ENCODE assay signal across 25 cellular contexts in the genomic region with DNA sequence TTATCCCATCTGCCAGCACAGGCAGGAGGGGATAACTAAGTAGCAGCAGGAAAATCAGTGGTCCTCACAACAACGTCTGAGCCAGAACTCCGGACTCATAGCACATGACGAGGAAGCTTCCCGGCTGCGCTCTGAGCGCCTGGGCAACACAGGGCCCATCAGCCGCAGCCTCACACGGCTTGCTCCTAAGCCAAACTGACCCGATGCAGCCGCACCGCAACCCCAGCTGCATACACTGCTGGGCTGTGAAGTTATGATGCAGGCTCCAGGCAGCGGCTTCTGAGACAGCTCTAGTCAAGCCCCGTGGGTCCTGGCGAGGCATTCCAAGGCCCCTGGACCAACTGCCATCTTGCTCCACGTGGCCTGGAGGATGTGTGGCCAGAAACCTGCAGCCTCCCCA.
"Had no signal": no experiment of that assay in that cellular context is flagged by ENCODE, and none has a peak within 500 bp of the region (broad histone marks: within the 10 kb centered on the region; RNA-seq: fewer than 3 reads in every experiment).

No MANE protein-coding gene starts in this region.

- ATAC-seq: activated CD4-positive, CD25-positive, alpha-beta regulatory T cell treated with anti-CD3 and anti-CD28 coated beads, Interleukin-2, amount 50 U/mL, for 24 hours; gastrocnemius medialis; left colon; pancreas; psoas muscle; stimulated activated memory B cell treated with anti-CD40 and anti-IgM and Interleukin-4, amounts not matched to agents 10 μg/mL and 1 μg/mL and 100 μg/mL, for 72 hours had no signal

- H3K4me1 ChIP-seq: ascending aorta, gastrocnemius medialis, pancreas, psoas muscle, suprapubic skin, transverse colon had no signal

- H3K27me3 ChIP-seq: ascending aorta, brain microvascular endothelial cell, dorsolateral prefrontal cortex, esophagus squamous epithelium, gastrocnemius medialis, pancreas, right atrium auricular region, stomach, suprapubic skin, transverse colon, uterus had no signal

- H3K4me3 Mint-ChIP-seq: activated CD4-positive, alpha-beta memory T cell treated with anti-CD3 and anti-CD28 coated beads, Interleukin-2, amount 10 ng/mL, durations not matched to agents 7 days and 5 days; activated CD4-positive, alpha-beta T cell treated with anti-CD3 and anti-CD28 coated beads, Interleukin-2, amount 10 ng/mL, durations not matched to agents 24 days and 14 days; activated T-helper 1 cell treated with anti-CD3 and anti-CD28 coated beads, Interleukin-12 subunit alpha, Interleukin-12 subunit beta, Interleukin-2, Interleukin-4 antibody, amounts not matched to agents 30 ng/mL and 10 ng/mL and 1 ng/mL, durations not matched to agents 14 hours and 24 hours and 36 hours; stimulated activated memory B cell treated with anti-CD40 and anti-IgM and Interleukin-4, amounts not matched to agents 10 μg/mL and 1 μg/mL and 100 μg/mL, for 72 hours had no signal

- H3K36me3 Mint-ChIP-seq: naive B cell had no signal

- H3K9me3 ChIP-seq: ascending aorta, esophagus squamous epithelium, gastrocnemius medialis, pancreas, psoas muscle, right atrium auricular region, stomach, suprapubic skin, transverse colon, uterus had no signal

- H3K9me3 Mint-ChIP-seq: activated CD4-positive, alpha-beta memory T cell treated with anti-CD3 and anti-CD28 coated beads, Interleukin-2, amount 10 ng/mL, durations not matched to agents 7 days and 5 days; activated CD4-positive, alpha-beta T cell treated with anti-CD3 and anti-CD28 coated beads, Interleukin-2, amount 10 ng/mL, durations not matched to agents 24 days and 14 days; activated T-helper 1 cell treated with anti-CD3 and anti-CD28 coated beads, Interleukin-12 subunit alpha, Interleukin-12 subunit beta, Interleukin-2, Interleukin-4 antibody, amounts not matched to agents 30 ng/mL and 10 ng/mL and 1 ng/mL, durations not matched to agents 14 hours and 24 hours and 36 hours; naive B cell; stimulated activated memory B cell treated with anti-CD40 and anti-IgM and Interleukin-4, amounts not matched to agents 10 μg/mL and 1 μg/mL and 100 μg/mL, for 72 hours had no signal

- H3K27me3 Mint-ChIP-seq: activated CD4-positive, alpha-beta memory T cell treated with anti-CD3 and anti-CD28 coated beads, Interleukin-2, amount 10 ng/mL, durations not matched to agents 7 days and 5 days; activated CD4-positive, alpha-beta T cell treated with anti-CD3 and anti-CD28 coated beads, Interleukin-2, amount 10 ng/mL, durations not matched to agents 24 days and 14 days; naive B cell; stimulated activated memory B cell treated with anti-CD40 and anti-IgM and Interleukin-4, amounts not matched to agents 10 μg/mL and 1 μg/mL and 100 μg/mL, for 72 hours had no signal

- H3K27ac ChIP-seq: ascending aorta, brain microvascular endothelial cell, esophagus squamous epithelium, gastrocnemius medialis, pancreas, psoas muscle, right atrium auricular region, stomach, suprapubic skin, transverse colon, uterus had no signal

- H3K4me3 ChIP-seq: ascending aorta, dorsolateral prefrontal cortex, esophagus squamous epithelium, gastrocnemius medialis, pancreas, psoas muscle, right atrium auricular region, stomach, suprapubic skin, transverse colon, uterus had no signal

- DNase-seq: activated CD4-positive, alpha-beta memory T cell treated with anti-CD3 and anti-CD28 coated beads, Interleukin-2, amount 10 ng/mL, durations not matched to agents 7 days and 5 days; activated CD4-positive, alpha-beta T cell treated with anti-CD3 and anti-CD28 coated beads, Interleukin-2, amount 10 ng/mL, durations not matched to agents 24 days and 14 days; activated gamma-delta T cell; activated naive CD4-positive, alpha-beta T cell treated with anti-CD3 and anti-CD28 coated beads, Interleukin-2, amount 50 U/mL, for 16 hours; brain microvascular endothelial cell; central memory CD4-positive, alpha-beta T cell; esophagus squamous epithelium; gastrocnemius medialis; hypothalamus; left colon; mesendoderm; naive B cell; psoas muscle; stimulated activated CD4-positive, alpha-beta T cell treated with anti-CD3 and anti-CD28 coated beads, Interleukin-2, amount 100 ng/mL, for 24 hours; stomach; transverse colon; uterus had no signal

- H3K36me3 ChIP-seq: brain microvascular endothelial cell, uterus had no signal

- H3K27ac Mint-ChIP-seq: activated CD4-positive, alpha-beta memory T cell treated with anti-CD3 and anti-CD28 coated beads, Interleukin-2, amount 10 ng/mL, durations not matched to agents 7 days and 5 days; activated CD4-positive, alpha-beta T cell treated with anti-CD3 and anti-CD28 coated beads, Interleukin-2, amount 10 ng/mL, durations not matched to agents 24 days and 14 days; activated T-helper 1 cell treated with anti-CD3 and anti-CD28 coated beads, Interleukin-12 subunit alpha, Interleukin-12 subunit beta, Interleukin-2, Interleukin-4 antibody, amounts not matched to agents 30 ng/mL and 10 ng/mL and 1 ng/mL, durations not matched to agents 14 hours and 24 hours and 36 hours; naive B cell; stimulated activated memory B cell treated with anti-CD40 and anti-IgM and Interleukin-4, amounts not matched to agents 10 μg/mL and 1 μg/mL and 100 μg/mL, for 72 hours had no signal

- H3K4me1 Mint-ChIP-seq: naive B cell; stimulated activated memory B cell treated with anti-CD40 and anti-IgM and Interleukin-4, amounts not matched to agents 10 μg/mL and 1 μg/mL and 100 μg/mL, for 72 hours had no signal
